1 cellular context compared by ENCODE assay signal in genomic region chr4:109214622-109215350, GRCh38.
TF ChIP-seq lines count a peak whose summit lies in the region.

No MANE protein-coding gene starts in this region.

TF ChIP-seq in SK-N-SH treated with all-trans-retinoic acid at 6 μM for 48 hours, 23 proteins besides CTCF, POLR2A, EP300 and RAD21 (continued from another document):
- TF ChIP-seq ARNTL (CRISPR knock-in tag; IDR thresholded peaks at IDR 0.05; ENCODE audit: borderline replicate concordance, low read depth) (no peak), PPARA (CRISPR knock-in tag; IDR thresholded peaks at IDR 0.05; ENCODE audit: borderline replicate concordance) (no peak), ESRRG (CRISPR knock-in tag; IDR thresholded peaks at IDR 0.05) (no peak), CREB5 (CRISPR knock-in tag; IDR thresholded peaks at IDR 0.05; ENCODE audit: low read depth) (no peak), ZNF565 (CRISPR knock-in tag; conservative IDR thresholded peaks at IDR 0.05; ENCODE audit: low read depth) (no peak), ZFP3 (CRISPR knock-in tag; IDR thresholded peaks at IDR 0.05) (no peak), CSDC2 (CRISPR knock-in tag; IDR thresholded peaks at IDR 0.05) (no peak), TSHZ2 (CRISPR knock-in tag; IDR thresholded peaks at IDR 0.05) (no peak), ZNF8 (CRISPR knock-in tag; IDR thresholded peaks at IDR 0.05) (no peak), ZC3H10 (CRISPR knock-in tag; IDR thresholded peaks at IDR 0.05) (no peak)
